In the genomic region with DNA sequence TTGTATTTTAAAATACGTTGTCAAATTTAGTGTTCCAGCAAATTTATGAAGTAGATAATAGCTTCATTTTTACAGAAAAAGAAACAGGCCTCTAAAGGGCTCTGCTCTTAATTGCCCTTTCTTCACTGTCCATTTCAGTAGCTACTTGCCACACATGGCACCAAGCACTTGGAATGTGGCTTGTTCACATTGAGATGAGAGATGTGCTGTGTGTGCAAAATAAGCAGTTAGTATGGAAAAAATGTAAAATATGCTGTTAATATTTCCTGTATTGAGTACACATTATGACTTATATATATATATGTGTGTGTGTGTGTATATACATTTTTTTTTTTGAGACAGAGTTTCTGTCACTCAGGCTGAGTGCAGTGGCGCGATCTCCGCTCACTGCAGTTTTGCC, we compare ENCODE assay signal across 1 cellular context.
TF ChIP-seq lines count a peak whose summit lies in the region.

No MANE protein-coding gene starts in this region.

TF ChIP-seq in K562, 482 proteins besides CTCF, POLR2A, EP300 and RAD21:
- TF ChIP-seq CSDE1 (IDR thresholded peaks at IDR 0.05) (0 out of 4 replicates have a peak, but pooled peaks of 1 of the 2 experiments have one; percentile 15), CEBPG (CRISPR knock-in tag; IDR thresholded peaks at IDR 0.05) (no peak), CEBPG (tag; conservative IDR thresholded peaks at IDR 0.05 in 1 of 2, IDR thresholded peaks at IDR 0.05 in 1 of 2) (no peak), ZNF316 (IDR thresholded peaks at IDR 0.05) (peak; percentile 39; the same call in 1 of the 2 replicates)
